In the genomic region with DNA sequence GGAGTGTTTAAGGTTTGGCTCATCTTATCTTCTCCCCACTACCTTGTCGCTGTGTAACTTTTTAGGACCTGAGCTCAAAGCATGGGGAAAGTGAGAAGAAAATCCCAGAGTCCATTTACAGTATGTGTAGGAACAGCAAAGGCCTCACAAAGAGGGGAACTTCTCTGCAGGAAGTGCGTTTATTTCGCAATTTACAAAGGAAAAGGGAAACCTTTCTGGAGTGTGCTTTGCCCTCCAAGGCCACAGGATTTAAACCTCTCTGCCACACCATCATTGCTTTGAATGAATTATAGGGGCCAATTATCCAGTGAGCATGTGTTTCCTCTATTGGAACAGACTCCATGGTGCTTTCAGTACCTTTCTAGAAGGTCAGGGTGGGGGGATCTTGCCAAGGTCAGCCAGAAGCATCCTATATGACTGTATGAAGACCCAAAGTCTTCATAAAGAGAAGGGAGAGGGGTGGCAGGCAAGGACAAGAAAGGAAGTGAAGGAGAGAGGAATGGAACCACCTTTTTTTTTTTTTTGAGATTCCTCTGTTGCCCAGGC, we compare ENCODE assay signal across 1 cellular context.
TF ChIP-seq lines count a peak whose summit lies in the region.

No MANE protein-coding gene starts in this region.

TF ChIP-seq in GM23338, 12 proteins besides CTCF, POLR2A, EP300 and RAD21 (continued from another document):
- TF ChIP-seq, protein P1, sequence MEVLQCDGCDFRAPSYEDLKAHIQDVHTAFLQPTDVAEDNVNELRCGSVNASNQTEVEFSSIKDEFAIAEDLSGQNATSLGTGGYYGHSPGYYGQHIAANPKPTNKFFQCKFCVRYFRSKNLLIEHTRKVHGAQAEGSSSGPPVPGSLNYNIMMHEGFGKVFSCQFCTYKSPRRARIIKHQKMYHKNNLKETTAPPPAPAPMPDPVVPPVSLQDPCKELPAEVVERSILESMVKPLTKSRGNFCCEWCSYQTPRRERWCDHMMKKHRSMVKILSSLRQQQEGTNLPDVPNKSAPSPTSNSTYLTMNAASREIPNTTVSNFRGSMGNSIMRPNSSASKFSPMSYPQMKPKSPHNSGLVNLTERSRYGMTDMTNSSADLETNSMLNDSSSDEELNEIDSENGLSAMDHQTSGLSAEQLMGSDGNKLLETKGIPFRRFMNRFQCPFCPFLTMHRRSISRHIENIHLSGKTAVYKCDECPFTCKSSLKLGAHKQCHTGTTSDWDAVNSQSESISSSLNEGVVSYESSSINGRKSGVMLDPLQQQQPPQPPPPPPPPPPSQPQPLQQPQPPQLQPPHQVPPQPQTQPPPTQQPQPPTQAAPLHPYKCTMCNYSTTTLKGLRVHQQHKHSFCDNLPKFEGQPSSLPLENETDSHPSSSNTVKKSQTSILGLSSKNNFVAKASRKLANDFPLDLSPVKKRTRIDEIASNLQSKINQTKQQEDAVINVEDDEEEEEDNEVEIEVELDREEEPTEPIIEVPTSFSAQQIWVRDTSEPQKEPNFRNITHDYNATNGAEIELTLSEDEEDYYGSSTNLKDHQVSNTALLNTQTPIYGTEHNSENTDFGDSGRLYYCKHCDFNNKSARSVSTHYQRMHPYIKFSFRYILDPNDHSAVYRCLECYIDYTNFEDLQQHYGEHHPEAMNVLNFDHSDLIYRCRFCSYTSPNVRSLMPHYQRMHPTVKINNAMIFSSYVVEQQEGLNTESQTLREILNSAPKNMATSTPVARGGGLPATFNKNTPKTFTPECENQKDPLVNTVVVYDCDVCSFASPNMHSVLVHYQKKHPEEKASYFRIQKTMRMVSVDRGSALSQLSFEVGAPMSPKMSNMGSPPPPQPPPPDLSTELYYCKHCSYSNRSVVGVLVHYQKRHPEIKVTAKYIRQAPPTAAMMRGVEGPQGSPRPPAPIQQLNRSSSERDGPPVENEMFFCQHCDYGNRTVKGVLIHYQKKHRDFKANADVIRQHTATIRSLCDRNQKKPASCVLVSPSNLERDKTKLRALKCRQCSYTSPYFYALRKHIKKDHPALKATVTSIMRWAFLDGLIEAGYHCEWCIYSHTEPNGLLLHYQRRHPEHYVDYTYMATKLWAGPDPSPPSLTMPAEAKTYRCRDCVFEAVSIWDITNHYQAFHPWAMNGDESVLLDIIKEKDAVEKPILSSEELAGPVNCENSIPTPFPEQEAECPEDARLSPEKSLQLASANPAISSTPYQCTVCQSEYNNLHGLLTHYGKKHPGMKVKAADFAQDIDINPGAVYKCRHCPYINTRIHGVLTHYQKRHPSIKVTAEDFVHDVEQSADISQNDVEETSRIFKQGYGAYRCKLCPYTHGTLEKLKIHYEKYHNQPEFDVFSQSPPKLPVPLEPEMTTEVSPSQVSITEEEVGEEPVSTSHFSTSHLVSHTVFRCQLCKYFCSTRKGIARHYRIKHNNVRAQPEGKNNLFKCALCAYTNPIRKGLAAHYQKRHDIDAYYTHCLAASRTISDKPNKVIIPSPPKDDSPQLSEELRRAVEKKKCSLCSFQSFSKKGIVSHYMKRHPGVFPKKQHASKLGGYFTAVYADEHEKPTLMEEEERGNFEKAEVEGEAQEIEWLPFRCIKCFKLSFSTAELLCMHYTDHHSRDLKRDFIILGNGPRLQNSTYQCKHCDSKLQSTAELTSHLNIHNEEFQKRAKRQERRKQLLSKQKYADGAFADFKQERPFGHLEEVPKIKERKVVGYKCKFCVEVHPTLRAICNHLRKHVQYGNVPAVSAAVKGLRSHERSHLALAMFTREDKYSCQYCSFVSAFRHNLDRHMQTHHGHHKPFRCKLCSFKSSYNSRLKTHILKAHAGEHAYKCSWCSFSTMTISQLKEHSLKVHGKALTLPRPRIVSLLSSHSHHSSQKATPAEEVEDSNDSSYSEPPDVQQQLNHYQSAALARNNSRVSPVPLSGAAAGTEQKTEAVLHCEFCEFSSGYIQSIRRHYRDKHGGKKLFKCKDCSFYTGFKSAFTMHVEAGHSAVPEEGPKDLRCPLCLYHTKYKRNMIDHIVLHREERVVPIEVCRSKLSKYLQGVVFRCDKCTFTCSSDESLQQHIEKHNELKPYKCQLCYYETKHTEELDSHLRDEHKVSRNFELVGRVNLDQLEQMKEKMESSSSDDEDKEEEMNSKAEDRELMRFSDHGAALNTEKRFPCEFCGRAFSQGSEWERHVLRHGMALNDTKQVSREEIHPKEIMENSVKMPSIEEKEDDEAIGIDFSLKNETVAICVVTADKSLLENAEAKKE (CRISPR knock-in tag; IDR thresholded peaks at IDR 0.05) = no peak
- TF ChIP-seq ZNF114 (CRISPR knock-in tag; IDR thresholded peaks at IDR 0.05) (no peak), EZH2 (IDR thresholded peaks at IDR 0.05; ENCODE audit: low read depth, unreplicated experiment) (no peak), ZNF331 (CRISPR knock-in tag; IDR thresholded peaks at IDR 0.05; ENCODE audit: low read depth) (no peak), EZH2phosphoT487 (IDR thresholded peaks at IDR 0.05; ENCODE audit: unreplicated experiment) (no peak), JUNB (IDR thresholded peaks at IDR 0.05; ENCODE audit: unreplicated experiment) (no peak), NANOG (IDR thresholded peaks at IDR 0.05; ENCODE audit: borderline replicate concordance) (no peak)
- TF ChIP-seq, protein P2, sequence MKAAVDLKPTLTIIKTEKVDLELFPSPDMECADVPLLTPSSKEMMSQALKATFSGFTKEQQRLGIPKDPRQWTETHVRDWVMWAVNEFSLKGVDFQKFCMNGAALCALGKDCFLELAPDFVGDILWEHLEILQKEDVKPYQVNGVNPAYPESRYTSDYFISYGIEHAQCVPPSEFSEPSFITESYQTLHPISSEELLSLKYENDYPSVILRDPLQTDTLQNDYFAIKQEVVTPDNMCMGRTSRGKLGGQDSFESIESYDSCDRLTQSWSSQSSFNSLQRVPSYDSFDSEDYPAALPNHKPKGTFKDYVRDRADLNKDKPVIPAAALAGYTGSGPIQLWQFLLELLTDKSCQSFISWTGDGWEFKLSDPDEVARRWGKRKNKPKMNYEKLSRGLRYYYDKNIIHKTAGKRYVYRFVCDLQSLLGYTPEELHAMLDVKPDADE (IDR thresholded peaks at IDR 0.05) = no peak
